ENCODE assay signal across 21 cellular contexts in genomic region chr11:66929753-66930152, GRCh38. TPM values are rescaled to one million over a fixed set of nuclear protein-coding genes. Genes with fewer than 3 reads are reported as not detected.
DNase-seq lines count a peak whose midpoint lies in the region; TF ChIP-seq lines count a peak whose summit lies in the region.
"Had no signal": no experiment of that assay in that cellular context is flagged by ENCODE, and none has a peak within 500 bp of the region (broad histone marks: within the 10 kb centered on the region; RNA-seq: fewer than 3 reads in every experiment).

No MANE protein-coding gene starts in this region.

- H3K36me3 ChIP-seq in parathyroid adenoma (ENCODE audit: control insufficient read depth, insufficient read depth, low read length) (no peaks in the 10 kb centered on the region), ascending aorta (no peaks in the 10 kb centered on the region)
- H3K36me3 ChIP-seq: HAP-1 had no signal

- H3K9ac ChIP-seq in parathyroid adenoma = no peak overlapping the region

- H3K27me3 ChIP-seq in parathyroid adenoma (ENCODE audit: control insufficient read depth, insufficient read depth, low read length) = no peaks in the 10 kb centered on the region
- H3K27me3 ChIP-seq in ascending aorta = no peaks in the 10 kb centered on the region

- TF ChIP-seq CTCF in 22Rv1 (IDR thresholded peaks at IDR 0.05) (no peak), RWPE1 (conservative IDR thresholded peaks at IDR 0.05; ENCODE audit: low read depth) (no peak), parathyroid adenoma (IDR thresholded peaks at IDR 0.05) (no peak), ascending aorta (IDR thresholded peaks at IDR 0.05) (no peak)

- H3K4me1 ChIP-seq in parathyroid adenoma (peaks cover 27% of the 10 kb centered on the region), ascending aorta (no peaks in the 10 kb centered on the region)
- H3K4me1 ChIP-seq: HAP-1 had no signal

- CTCF ChIA-PET in RWPE1 (lab: Yijun Ruan, JAX) = no interaction called here

- H3K4me3 ChIP-seq in parathyroid adenoma (ENCODE audit: low read depth, low read length) (no peak overlapping the region), ascending aorta (no peak overlapping the region)
- H3K4me3 ChIP-seq: GM23338, HAP-1 had no signal

- DNase-seq in RWPE1 (ENCODE audit: low spot score) = no peak
- DNase-seq in NCI-H345 (lab: John Stamatoyannopoulos, UW) = no peak
- DNase-seq in stimulated activated CD4-positive, alpha-beta T cell treated with anti-CD3 and anti-CD28 coated beads, Interleukin-4, amount 100 ng/mL, for 4 hours = no peak
- no peak for DNase-seq in ascending aorta (ENCODE audit: low spot score in 2 of 2)
- DNase-seq: C1 segment of cervical spinal cord; Calu3; CD4-positive, alpha-beta memory T cell; COR-L47; DMS53; DMS79 treated with DMSO at 0.1 percent for 48 hours; GF-D8 had no signal

- H3K9me3 ChIP-seq in parathyroid adenoma (ENCODE audit: control insufficient read depth, low read length) (no peaks in the 10 kb centered on the region), ascending aorta (no peaks in the 10 kb centered on the region)
- H3K9me3 ChIP-seq: HAP-1 had no signal

- no peak overlapping the region for H2AFZ ChIP-seq in parathyroid adenoma
- H2AFZ ChIP-seq: GM23338 had no signal

- intact Hi-C loops in ascending aorta (cut with DNase I) = no loop called here

- peak overlapping the region; percentile 42 for H3K27ac ChIP-seq in 22Rv1
- H3K27ac ChIP-seq in RWPE1 = peak overlapping the region; percentile 58
- H3K27ac ChIP-seq in parathyroid adenoma = peak overlapping the region; percentile 95
- no peak overlapping the region for H3K27ac ChIP-seq in ascending aorta

- H3K4me2 ChIP-seq in parathyroid adenoma (ENCODE audit: low read length) = no peak overlapping the region
- H3K4me2 ChIP-seq: GM23338 had no signal

- POLR2A ChIA-PET in RWPE1 (lab: Yijun Ruan, JAX; ENCODE audit: low non-redundant PET) = no interaction called here

- no peaks in the 10 kb centered on the region for H3K79me2 ChIP-seq in parathyroid adenoma

RNA-seq across cellular contexts. Expression of gene PC, which starts 28.4 kb away (rescaled TPM):
- 13.5 TPM for total RNA-seq in ascending aorta

RNA-seq across cellular contexts. Expression of gene C11orf86, which starts 45.4 kb away (rescaled TPM):
- not detected for total RNA-seq in ascending aorta
- total RNA-seq: A172; A673; Calu3; CD4-positive, alpha-beta memory T cell; Daoy; G401; H4; HFFc6 had no signal

Comparison
In these comparisons a context has a peak if more than half of its experiments do, and no peak if none do; other contexts are left out.
1. H3K27ac ChIP-seq: peak in 22Rv1 (single experiment), RWPE1 (single experiment) and parathyroid adenoma (single experiment); none in ascending aorta (0 of 2).